In the genomic region with DNA sequence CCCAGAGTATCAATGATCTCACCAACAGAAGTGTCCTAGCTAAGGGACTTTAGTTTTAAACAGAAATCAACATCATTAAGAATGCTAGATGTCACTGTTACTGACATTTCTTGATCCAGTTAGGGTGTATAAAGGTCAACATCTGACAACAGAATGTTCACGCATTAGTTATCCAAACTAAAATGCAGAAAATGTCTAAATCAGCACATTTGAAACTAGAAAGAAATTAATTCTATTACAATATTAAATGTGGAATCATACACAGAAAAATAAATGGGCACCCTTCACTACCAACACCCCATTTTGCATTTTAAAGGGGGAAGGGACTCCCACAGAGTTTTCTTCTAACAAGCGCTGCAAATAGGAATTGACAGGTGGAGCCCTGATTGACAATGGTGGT, we compare ENCODE assay signal across 29 cellular contexts. TPM values are rescaled to one million over a fixed set of nuclear protein-coding genes. Genes with fewer than 3 reads are reported as not detected.
"Had no signal": no experiment of that assay in that cellular context is flagged by ENCODE, and none has a peak within 500 bp of the region (broad histone marks: within the 10 kb centered on the region; RNA-seq: fewer than 3 reads in every experiment).

No MANE protein-coding gene starts in this region.

- DNase-seq: stimulated activated CD4-positive, alpha-beta T cell treated with anti-CD3 and anti-CD28 coated beads, Interleukin-2, amount 100 ng/mL, for 48 hours; stimulated activated CD4-positive, alpha-beta T cell treated with anti-CD3 and anti-CD28 coated beads, Interleukin-4, amount 100 ng/mL, for 1 hour; stimulated activated CD4-positive, alpha-beta T cell treated with anti-CD3 and anti-CD28 coated beads, Interleukin-4, amount 100 ng/mL, for 24 hours; stimulated activated CD4-positive, alpha-beta T cell treated with anti-CD3 and anti-CD28 coated beads, Interleukin-4, amount 100 ng/mL, for 4 hours; stimulated activated CD8-positive, alpha-beta memory T cell treated with anti-CD3 and anti-CD28 coated beads, Interleukin-4, amount 100 ng/mL, for 48 hours; stimulated activated naive B cell treated with anti-CD40 and anti-IgM and Interleukin-4, amounts not matched to agents 10 μg/mL and 1 μg/mL and 100 μg/mL, for 72 hours; stimulated activated naive CD4-positive, alpha-beta T cell; stimulated activated naive CD4-positive, alpha-beta T cell treated with Interleukin-2 at 50 U/mL for 16 hours; stimulated activated naive CD8-positive, alpha-beta T cell treated with anti-CD3 and anti-CD28 coated beads, Interleukin-15, amount 100 ng/mL, for 72 hours; stimulated activated naive CD8-positive, alpha-beta T cell treated with anti-CD3 and anti-CD28 coated beads, Interleukin-15, Interleukin-2, amounts not matched to agents 100 U/mL and 50 U/mL, for 24 hours; stomach; substantia nigra; testis; thyroid gland; tibial artery; transverse colon; trophoblast cell; upper lobe of left lung; upper lobe of right lung; uterus had no signal

- H3K9me3 Mint-ChIP-seq: stimulated activated naive B cell treated with anti-CD40 and anti-IgM and Interleukin-4, amounts not matched to agents 10 μg/mL and 1 μg/mL and 100 μg/mL, for 72 hours; stimulated activated naive CD8-positive, alpha-beta T cell treated with anti-CD3 and anti-CD28 coated beads, Interleukin-15, Interleukin-2, amounts not matched to agents 100 ng/mL and 50 ng/mL, for 24 hours; type B pancreatic cell had no signal

- H3K27ac ChIP-seq: stomach, suprapubic skin, testis, thoracic aorta, thyroid gland, tibial artery, tibial nerve, transverse colon, upper lobe of left lung, upper lobe of right lung, uterus, vagina had no signal

- ATAC-seq: stimulated activated effector memory CD8-positive, alpha-beta T cell treated with anti-CD3 and anti-CD28 coated beads, Interleukin-12 subunit alpha, Interleukin-12 subunit beta, amount 100 ng/mL, for 72 hours; stimulated activated memory B cell treated with anti-CD40 and anti-IgM and Interleukin-4, amounts not matched to agents 10 μg/mL and 1 μg/mL and 100 μg/mL, for 72 hours; stimulated activated naive B cell treated with anti-CD40 and anti-IgM and Interleukin-4, amounts not matched to agents 10 μg/mL and 1 μg/mL and 100 μg/mL, for 72 hours; stimulated activated naive CD8-positive, alpha-beta T cell treated with anti-CD3 and anti-CD28 coated beads, Interleukin-15, amount 100 ng/mL, for 72 hours; stimulated activated naive CD8-positive, alpha-beta T cell treated with anti-CD3 and anti-CD28 coated beads, Interleukin-15, Interleukin-2, amounts not matched to agents 100 U/mL and 50 U/mL, for 24 hours; upper lobe of right lung had no signal

- H3K36me3 Mint-ChIP-seq: stimulated activated effector memory CD8-positive, alpha-beta T cell treated with anti-CD3 and anti-CD28 coated beads, Interleukin-12 subunit alpha, Interleukin-12 subunit beta, amount 100 ng/mL, for 72 hours; stimulated activated memory B cell treated with anti-CD40 and anti-IgM and Interleukin-4, amounts not matched to agents 10 μg/mL and 1 μg/mL and 100 μg/mL, for 72 hours; stimulated activated naive B cell treated with anti-CD40 and anti-IgM and Interleukin-4, amounts not matched to agents 10 μg/mL and 1 μg/mL and 100 μg/mL, for 72 hours; type B pancreatic cell had no signal

- H3K9me3 ChIP-seq: suprapubic skin, testis, thoracic aorta, thyroid gland, tibial artery, tibial nerve, transverse colon, upper lobe of left lung, upper lobe of right lung, uterus, vagina had no signal

- H3K36me3 ChIP-seq: stomach, suprapubic skin, thoracic aorta, thyroid gland, tibial artery, tibial nerve, transverse colon, upper lobe of left lung, upper lobe of right lung, uterus, vagina had no signal

- H3K4me3 Mint-ChIP-seq: stimulated activated effector memory CD8-positive, alpha-beta T cell treated with anti-CD3 and anti-CD28 coated beads, Interleukin-12 subunit alpha, Interleukin-12 subunit beta, amount 100 ng/mL, for 72 hours; stimulated activated memory B cell treated with anti-CD40 and anti-IgM and Interleukin-4, amounts not matched to agents 10 μg/mL and 1 μg/mL and 100 μg/mL, for 72 hours; stimulated activated naive B cell treated with anti-CD40 and anti-IgM and Interleukin-4, amounts not matched to agents 10 μg/mL and 1 μg/mL and 100 μg/mL, for 72 hours; stimulated activated naive CD8-positive, alpha-beta T cell treated with anti-CD3 and anti-CD28 coated beads, Interleukin-15, amount 100 ng/mL, for 72 hours; stimulated activated naive CD8-positive, alpha-beta T cell treated with anti-CD3 and anti-CD28 coated beads, Interleukin-15, Interleukin-2, amounts not matched to agents 100 ng/mL and 50 ng/mL, for 24 hours; type B pancreatic cell had no signal

- FAIRE-seq: urothelium cell line had no signal

- H3K4me1 Mint-ChIP-seq: stimulated activated effector memory CD8-positive, alpha-beta T cell treated with anti-CD3 and anti-CD28 coated beads, Interleukin-12 subunit alpha, Interleukin-12 subunit beta, amount 100 ng/mL, for 72 hours; stimulated activated memory B cell treated with anti-CD40 and anti-IgM and Interleukin-4, amounts not matched to agents 10 μg/mL and 1 μg/mL and 100 μg/mL, for 72 hours; stimulated activated naive B cell treated with anti-CD40 and anti-IgM and Interleukin-4, amounts not matched to agents 10 μg/mL and 1 μg/mL and 100 μg/mL, for 72 hours; stimulated activated naive CD8-positive, alpha-beta T cell treated with anti-CD3 and anti-CD28 coated beads, Interleukin-15, amount 100 ng/mL, for 72 hours had no signal

- H3K27ac Mint-ChIP-seq: stimulated activated effector memory CD8-positive, alpha-beta T cell treated with anti-CD3 and anti-CD28 coated beads, Interleukin-12 subunit alpha, Interleukin-12 subunit beta, amount 100 ng/mL, for 72 hours; stimulated activated memory B cell treated with anti-CD40 and anti-IgM and Interleukin-4, amounts not matched to agents 10 μg/mL and 1 μg/mL and 100 μg/mL, for 72 hours; stimulated activated naive B cell treated with anti-CD40 and anti-IgM and Interleukin-4, amounts not matched to agents 10 μg/mL and 1 μg/mL and 100 μg/mL, for 72 hours; stimulated activated naive CD8-positive, alpha-beta T cell treated with anti-CD3 and anti-CD28 coated beads, Interleukin-15, amount 100 ng/mL, for 72 hours; stimulated activated naive CD8-positive, alpha-beta T cell treated with anti-CD3 and anti-CD28 coated beads, Interleukin-15, Interleukin-2, amounts not matched to agents 100 ng/mL and 50 ng/mL, for 24 hours; type B pancreatic cell had no signal

- H3K27me3 ChIP-seq: stomach, suprapubic skin, testis, thyroid gland, tibial artery, tibial nerve, transverse colon, upper lobe of left lung, upper lobe of right lung, uterus, vagina had no signal

- H3K27me3 Mint-ChIP-seq: stimulated activated memory B cell treated with anti-CD40 and anti-IgM and Interleukin-4, amounts not matched to agents 10 μg/mL and 1 μg/mL and 100 μg/mL, for 72 hours; stimulated activated naive B cell treated with anti-CD40 and anti-IgM and Interleukin-4, amounts not matched to agents 10 μg/mL and 1 μg/mL and 100 μg/mL, for 72 hours; stimulated activated naive CD8-positive, alpha-beta T cell treated with anti-CD3 and anti-CD28 coated beads, Interleukin-15, amount 100 ng/mL, for 72 hours; stimulated activated naive CD8-positive, alpha-beta T cell treated with anti-CD3 and anti-CD28 coated beads, Interleukin-15, Interleukin-2, amounts not matched to agents 100 ng/mL and 50 ng/mL, for 24 hours; type B pancreatic cell had no signal

- H3K4me3 ChIP-seq: stomach, suprapubic skin, testis, thoracic aorta, thyroid gland, tibial artery, tibial nerve, transverse colon, upper lobe of left lung, upper lobe of right lung, uterus, vagina had no signal

- H3K4me1 ChIP-seq: stomach, suprapubic skin, testis, thyroid gland, tibial artery, tibial nerve, transverse colon, upper lobe of left lung, upper lobe of right lung, uterus, vagina had no signal

RNA-seq across cellular contexts. Expression of gene ELAVL2, which starts 24.5 kb away (rescaled TPM):
- total RNA-seq: thoracic aorta, upper lobe of right lung had no signal
